8 cellular contexts compared by ENCODE assay signal in genomic region chr16:72094266-72094610, GRCh38. TPM values are rescaled to one million over a fixed set of nuclear protein-coding genes. Genes with fewer than 3 reads are reported as not detected.
DNase-seq lines count a peak whose midpoint lies in the region; ATAC-seq, FAIRE-seq and TF ChIP-seq lines count a peak whose summit lies in the region.

No MANE protein-coding gene starts in this region.

- no peaks in the 10 kb centered on the region for H3K27me3 ChIP-seq in CD4-positive, alpha-beta memory T cell (ENCODE audit: insufficient read depth, low read length)
- H3K27me3 ChIP-seq in lung (ENCODE audit: control insufficient read depth, insufficient read depth): no peaks in the 10 kb centered on the region

- H3K4me1 ChIP-seq in CD4-positive, alpha-beta memory T cell (ENCODE audit: insufficient read depth, low read length): peaks cover 43% of the 10 kb centered on the region
- H3K4me1 ChIP-seq in lung (ENCODE audit: control insufficient read depth in 2 of 2, insufficient read depth in 2 of 2, low read length in 2 of 2): peaks cover 0 to 6% of the 10 kb centered on the region in 2 donors

- peak overlapping the region; percentile 90 for H3K27ac ChIP-seq in CD4-positive, alpha-beta memory T cell (ENCODE audit: low read depth, low read length)
- H3K27ac ChIP-seq in lung (ENCODE audit: low read depth in 1 of 2, low read length in 1 of 2): peak overlapping the region; percentile 89 to 94

- POLR2A ChIA-PET in CD4-positive, alpha-beta memory T cell (lab: Charles Lee; ENCODE audit: partially characterized antibody): interaction anchor here (0.6 to 2.2 kb wide), 5 partner anchors 9 to 610 kb away, joined by 3 to 9 read pairs (median 3); no protein-coding TSS in a partner anchor

- 1% methylated on average over 11 of the region's 11 CpGs for WGBS in lung, 2 donors

- intact Hi-C loops in CD4-positive, alpha-beta memory T cell (cut with micrococcal nuclease): loop anchor here (5.0 to 10.0 kb wide), 3 partner anchors 369 to 573 kb away; partner anchors contain the start of gene PHLPP2

- H3K27me3 Mint-ChIP-seq in CD4-positive, alpha-beta memory T cell: no peaks in the 10 kb centered on the region
- H3K27me3 Mint-ChIP-seq in brain: peaks cover 21% of the 10 kb centered on the region

- H3K36me3 Mint-ChIP-seq in CD4-positive, alpha-beta memory T cell: peaks cover 45 to 70% of the 10 kb centered on the region in 2 donors
- H3K36me3 Mint-ChIP-seq in brain: peaks cover 42% of the 10 kb centered on the region
- peaks cover 69% of the 10 kb centered on the region for H3K36me3 Mint-ChIP-seq in stimulated activated effector memory CD8-positive, alpha-beta T cell treated with anti-CD3 and anti-CD28 coated beads, Interleukin-12 subunit alpha, Interleukin-12 subunit beta, amount 100 ng/mL, for 72 hours

- in situ Hi-C loops in GM13976 (cut with MboI; ENCODE audit: low sequenced_read_pairs, unreplicated experiment): no loop called here

- peaks cover 46% of the 10 kb centered on the region for H3K36me3 ChIP-seq in CD4-positive, alpha-beta memory T cell (ENCODE audit: insufficient read depth, low read length)
- peaks cover 12 to 24% of the 10 kb centered on the region in 2 donors for H3K36me3 ChIP-seq in lung (ENCODE audit: control insufficient read depth in 2 of 2, insufficient read depth in 2 of 2, low read length in 2 of 2)

- peak overlapping the region; percentile 82 to 88 for H3K4me3 ChIP-seq in CD4-positive, alpha-beta memory T cell (ENCODE audit: low read length in 2 of 2)
- peak overlapping the region; percentile 100 for H3K4me3 ChIP-seq in lung

- CTCF ChIA-PET in CD4-positive, alpha-beta memory T cell (lab: Charles Lee; ENCODE audit: partially characterized antibody): interaction anchor here (0.7 kb wide), 1 partner anchor 529 kb away, joined by 3 read pairs; no protein-coding TSS in a partner anchor

- peak in 1 of 5 donors; percentile 48 for DNase-seq in CD4-positive, alpha-beta memory T cell
- DNase-seq in NCI-H748 (lab: John Stamatoyannopoulos, UW; ENCODE audit: unreplicated experiment): peak; percentile 4
- no peak for DNase-seq in lung (ENCODE audit: low spot score)
- no peak for DNase-seq in stimulated activated effector memory CD8-positive, alpha-beta T cell treated with anti-CD3 and anti-CD28 coated beads, Interleukin-12 subunit alpha, Interleukin-12 subunit beta, amount 100 ng/mL, for 72 hours (ENCODE audit: low spot score in 2 of 2)
- no peak for DNase-seq in GM13976 (ENCODE audit: low spot score)
- no peak for DNase-seq in D721Med (ENCODE audit: insufficient read length, low spot score)
- DNase-seq in ureter (ENCODE audit: low spot score): no peak

- no peaks in the 10 kb centered on the region for H3K9me3 ChIP-seq in CD4-positive, alpha-beta memory T cell (ENCODE audit: control insufficient read depth in 1 of 2, low read length in 2 of 2)
- H3K9me3 ChIP-seq in lung (ENCODE audit: control insufficient read depth in 2 of 2, insufficient read depth in 1 of 2, low read length in 1 of 2): no peaks in the 10 kb centered on the region

- peaks cover 39 to 58% (median 47%) of the 10 kb centered on the region in 4 donors for H3K4me1 Mint-ChIP-seq in CD4-positive, alpha-beta memory T cell
- H3K4me1 Mint-ChIP-seq in brain: peaks cover 57% of the 10 kb centered on the region
- H3K4me1 Mint-ChIP-seq in stimulated activated effector memory CD8-positive, alpha-beta T cell treated with anti-CD3 and anti-CD28 coated beads, Interleukin-12 subunit alpha, Interleukin-12 subunit beta, amount 100 ng/mL, for 72 hours: peaks cover 60% of the 10 kb centered on the region

- ATAC-seq in lung (ENCODE audit: insufficient read depth, low FRiP score): peak; percentile 1
- ATAC-seq in stimulated activated effector memory CD8-positive, alpha-beta T cell treated with anti-CD3 and anti-CD28 coated beads, Interleukin-12 subunit alpha, Interleukin-12 subunit beta, amount 100 ng/mL, for 72 hours: peak; percentile 22

- H3K4me3 Mint-ChIP-seq in CD4-positive, alpha-beta memory T cell: peak overlapping the region; percentile 97 to 100 (median 100)
- H3K4me3 Mint-ChIP-seq in brain: peak overlapping the region; percentile 98 to 99 (median 99)
- peak overlapping the region; percentile 98 for H3K4me3 Mint-ChIP-seq in stimulated activated effector memory CD8-positive, alpha-beta T cell treated with anti-CD3 and anti-CD28 coated beads, Interleukin-12 subunit alpha, Interleukin-12 subunit beta, amount 100 ng/mL, for 72 hours

- H3K9me3 Mint-ChIP-seq in CD4-positive, alpha-beta memory T cell: no peaks in the 10 kb centered on the region
- no peaks in the 10 kb centered on the region for H3K9me3 Mint-ChIP-seq in brain
- H3K9me3 Mint-ChIP-seq in stimulated activated effector memory CD8-positive, alpha-beta T cell treated with anti-CD3 and anti-CD28 coated beads, Interleukin-12 subunit alpha, Interleukin-12 subunit beta, amount 100 ng/mL, for 72 hours: no peaks in the 10 kb centered on the region

- peak overlapping the region; percentile 90 to 100 (median 100) for H3K27ac Mint-ChIP-seq in CD4-positive, alpha-beta memory T cell
- H3K27ac Mint-ChIP-seq in brain: peak overlapping the region; percentile 94 to 99 (median 97)
- peak overlapping the region; percentile 98 for H3K27ac Mint-ChIP-seq in stimulated activated effector memory CD8-positive, alpha-beta T cell treated with anti-CD3 and anti-CD28 coated beads, Interleukin-12 subunit alpha, Interleukin-12 subunit beta, amount 100 ng/mL, for 72 hours

- FAIRE-seq in D721Med (lab: Jason Lieb, UNC): no peak

- TF ChIP-seq CTCF in brain (conservative IDR thresholded peaks at IDR 0.05): no peak
- TF ChIP-seq CTCF in lung (IDR thresholded peaks at IDR 0.05; ENCODE audit: control extremely low read depth, extremely low read depth): no peak
- no peak for TF ChIP-seq CTCF in GM13976 (IDR thresholded peaks at IDR 0.05; ENCODE audit: borderline replicate concordance, control extremely low read depth, extremely low read depth, insufficient read depth, missing control alignments)
- TF ChIP-seq CTCF in D721Med (IDR thresholded peaks at IDR 0.05; ENCODE audit: insufficient read depth, missing control alignments): no peak

RNA-seq across cellular contexts. Expression of gene DHX38, which starts 0.6 kb away (rescaled TPM):
- 100 to 1,000 TPM; 109 to 120 TPM for total RNA-seq in CD4-positive, alpha-beta memory T cell
- 10 to 100 TPM; 16.9 to 43.3 TPM for polyA plus RNA-seq in CD4-positive, alpha-beta memory T cell
- polyA plus RNA-seq in brain (ENCODE audit: insufficient read depth, low read depth, low replicate concordance): 44.2 TPM
- total RNA-seq in lung: 10 to 100 TPM; 39.6 to 62.3 TPM
- 10 to 100 TPM; 45.2 to 45.9 TPM for polyA plus RNA-seq in lung
- total RNA-seq in ureter: 50.1 TPM

RNA-seq across cellular contexts. Expression of gene TXNL4B, which starts 0.8 kb away (rescaled TPM):
- total RNA-seq in CD4-positive, alpha-beta memory T cell: 10 to 100 TPM; 23.7 to 26.1 TPM
- polyA plus RNA-seq in CD4-positive, alpha-beta memory T cell: 10 to 100 TPM; 11.3 to 12.5 TPM
- polyA plus RNA-seq in brain (ENCODE audit: insufficient read depth, low read depth, low replicate concordance) (7.5 TPM), lung (10 to 100 TPM in 1 of 2 donors, 1 to 10 TPM in 1; 5.4 to 11.2 TPM)
- total RNA-seq in lung (10 to 100 TPM; 14.2 to 17.7 TPM), ureter (13.9 TPM)

RNA-seq across cellular contexts. Expression of gene HPR, which starts 31.2 kb away (rescaled TPM):
- total RNA-seq in CD4-positive, alpha-beta memory T cell: not detected
- not detected for polyA plus RNA-seq in CD4-positive, alpha-beta memory T cell
- 7.0 TPM for polyA plus RNA-seq in brain (ENCODE audit: insufficient read depth, low read depth, low replicate concordance)
- under 1 TPM in 1 of 2 donors, not detected in 1; 0.49 TPM for total RNA-seq in lung
- 1 to 10 TPM; 1.9 to 2.4 TPM for polyA plus RNA-seq in lung
- not detected for total RNA-seq in ureter

RNA-seq across cellular contexts. Expression of gene HP, which starts 39.9 kb away (rescaled TPM):
- not detected for total RNA-seq in CD4-positive, alpha-beta memory T cell
- not detected for polyA plus RNA-seq in CD4-positive, alpha-beta memory T cell
- polyA plus RNA-seq in brain (ENCODE audit: insufficient read depth, low read depth, low replicate concordance): 9.2 TPM
- total RNA-seq in lung: 100 to 1,000 TPM in 1 of 2 donors, 1 to 10 TPM in 1; 8.0 to 450 TPM
- 1,000 to 10,000 TPM in 1 of 2 donors, 100 to 1,000 TPM in 1; 673 to 1,570 TPM for polyA plus RNA-seq in lung
- 3.9 TPM for total RNA-seq in ureter
